21 cellular contexts compared by ENCODE assay signal in the genomic region with DNA sequence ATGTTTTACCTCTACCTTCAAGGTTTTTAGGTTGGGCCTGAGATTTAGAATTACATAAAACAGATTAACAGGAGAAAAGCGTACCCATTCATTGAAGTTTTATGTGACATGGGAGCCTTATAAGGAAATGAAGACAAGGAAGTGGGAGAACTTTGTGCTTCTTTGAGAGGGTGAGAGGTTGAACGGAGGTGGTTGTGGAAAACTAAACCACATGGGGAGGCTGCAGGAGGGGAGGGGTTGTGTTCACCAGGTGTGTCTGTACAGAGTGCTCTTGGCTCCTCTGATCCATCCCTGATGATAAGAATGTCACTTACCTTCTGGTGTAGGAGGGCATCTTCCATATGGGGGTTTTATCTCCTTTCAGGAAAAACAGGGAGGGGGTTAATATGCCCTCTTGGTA. TPM values are rescaled to one million over a fixed set of nuclear protein-coding genes. Genes with fewer than 3 reads are reported as not detected.
DNase-seq lines count a peak whose midpoint lies in the region; ATAC-seq, FAIRE-seq and TF ChIP-seq lines count a peak whose summit lies in the region.
"Had no signal": no experiment of that assay in that cellular context is flagged by ENCODE, and none has a peak within 500 bp of the region (broad histone marks: within the 10 kb centered on the region; RNA-seq: fewer than 3 reads in every experiment).

No MANE protein-coding gene starts in this region.

- no TSS peak for BruUV-seq in Caco-2 (replicated peaks; lab: Mats Ljungman, UMichigan)

- CTCF ChIA-PET in Caco-2 (lab: Charles Lee): no interaction called here

- H3K27me3 ChIP-seq in BLaER1 treated with 17β-estradiol and CSF1 and Interleukin-3, amounts not matched to agents 10 nM and 100 nM: peaks cover 0 to 21% (median 0%) of the 10 kb centered on the region in 11 experiments; a peak in 5 of 22 replicates
- no peaks in the 10 kb centered on the region for H3K27me3 ChIP-seq in Caco-2 (replicated peaks; ENCODE audit: control insufficient read depth, insufficient read depth, low read length)
- H3K27me3 ChIP-seq: esophagus squamous epithelium, ovary, SJCRH30, stomach, uterus had no signal

- H3K27ac ChIP-seq in BLaER1 treated with 17β-estradiol and CSF1 and Interleukin-3, amounts not matched to agents 10 nM and 100 nM: no peak overlapping the region
- H3K27ac ChIP-seq: esophagus squamous epithelium, ovary, SJCRH30, stomach, uterus had no signal

- POLR2A ChIA-PET in Caco-2 (lab: Charles Lee): no interaction called here

- H3K4me1 Mint-ChIP-seq in Caco-2 (ENCODE audit: low read depth, unreplicated experiment): peaks cover 11% of the 10 kb centered on the region
- peaks cover 20% of the 10 kb centered on the region for H3K4me1 Mint-ChIP-seq in activated T-helper 17 cell treated with anti-CD3 and anti-CD28 coated beads, Interleukin-2, amount 50 U/mL, for 72 hours
- peaks cover 30 to 36% of the 10 kb centered on the region in 2 donors for H3K4me1 Mint-ChIP-seq in natural killer cell treated with Interleukin-12 subunit alpha and Interleukin-12 subunit beta and Interleukin-15 and Interleukin-18, amount 100 ng/mL, for 72 hours (ENCODE audit: low read depth in 2 of 2)

- intact Hi-C loops in Caco-2 (cut with micrococcal nuclease; ENCODE audit: unreplicated experiment): no loop called here

- ATAC-seq in activated T-helper 17 cell treated with anti-CD3 and anti-CD28 coated beads, Interleukin-2, amount 50 U/mL, for 72 hours (replicated peaks): no peak
- ATAC-seq in natural killer cell treated with Interleukin-12 subunit alpha and Interleukin-12 subunit beta and Interleukin-15 and Interleukin-18, amount 100 ng/mL, for 72 hours: no peak
- no peak for ATAC-seq in activated CD4-positive, CD25-positive, alpha-beta regulatory T cell treated with anti-CD3 and anti-CD28 coated beads, Interleukin-2, amount 50 U/mL, for 24 hours
- no peak for ATAC-seq in HG03159 (IDR thresholded peaks at IDR 0.05; ENCODE audit: unreplicated experiment)
- ATAC-seq: HCT116, K562 had no signal

- no peak for FAIRE-seq in RCC 7860 (lab: Jason Lieb, UNC)
- FAIRE-seq: K562, small intestine had no signal

- peak overlapping the region; percentile 81 to 97 (median 90) for H3K4me2 ChIP-seq in BLaER1 treated with 17β-estradiol and CSF1 and Interleukin-3, amounts not matched to agents 10 nM and 100 nM

- H3K27me3 Mint-ChIP-seq in Caco-2 (ENCODE audit: insufficient read depth, unreplicated experiment): no peaks in the 10 kb centered on the region
- H3K27me3 Mint-ChIP-seq in activated T-helper 17 cell treated with anti-CD3 and anti-CD28 coated beads, Interleukin-2, amount 50 U/mL, for 72 hours: no peaks in the 10 kb centered on the region
- H3K27me3 Mint-ChIP-seq in natural killer cell treated with Interleukin-12 subunit alpha and Interleukin-12 subunit beta and Interleukin-15 and Interleukin-18, amount 100 ng/mL, for 72 hours: no peaks in the 10 kb centered on the region
- H3K27me3 Mint-ChIP-seq: dendritic cell treated with granulocyte-macrophage colony-stimulating factor and Interleukin-4, amounts not matched to agents 40 ng/mL and 50 ng/mL, for 4 days had no signal

- peak overlapping the region in 5 of 11 experiments; percentile 3 to 95 (median 89); a peak in 8 of 22 replicates for H3K9ac ChIP-seq in BLaER1 treated with 17β-estradiol and CSF1 and Interleukin-3, amounts not matched to agents 10 nM and 100 nM

- DNase-seq in Caco-2 (no peak), RCC 7860 (ENCODE audit: low spot score) (no peak)
- no peak for DNase-seq in natural killer cell treated with Interleukin-12 subunit alpha and Interleukin-12 subunit beta and Interleukin-15 and Interleukin-18, amount 100 ng/mL, for 72 hours (ENCODE audit: low spot score)
- DNase-seq: activated CD8-positive, alpha-beta memory T cell treated with anti-CD3 and anti-CD28 coated beads, Interleukin-2, amount 50 U/mL, for 48 hours; C1 segment of cervical spinal cord; esophagus squamous epithelium; midbrain; NCI-H1436 treated with DMSO at 0.1 percent for 48 hours; NCI-H345; ovary; SJCRH30; small intestine; stomach; uterus had no signal

- peak overlapping the region; percentile 93 for H3K4me3 Mint-ChIP-seq in Caco-2 (ENCODE audit: unreplicated experiment)
- peak overlapping the region; percentile 96 for H3K4me3 Mint-ChIP-seq in activated T-helper 17 cell treated with anti-CD3 and anti-CD28 coated beads, Interleukin-2, amount 50 U/mL, for 72 hours
- H3K4me3 Mint-ChIP-seq in natural killer cell treated with Interleukin-12 subunit alpha and Interleukin-12 subunit beta and Interleukin-15 and Interleukin-18, amount 100 ng/mL, for 72 hours: peak overlapping the region; percentile 91
- H3K4me3 Mint-ChIP-seq: dendritic cell treated with granulocyte-macrophage colony-stimulating factor and Interleukin-4, amounts not matched to agents 40 ng/mL and 50 ng/mL, for 4 days had no signal

- H3K27ac Mint-ChIP-seq in Caco-2 (ENCODE audit: unreplicated experiment): peak overlapping the region; percentile 63
- H3K27ac Mint-ChIP-seq in activated T-helper 17 cell treated with anti-CD3 and anti-CD28 coated beads, Interleukin-2, amount 50 U/mL, for 72 hours: peak overlapping the region; percentile 43
- no peak overlapping the region for H3K27ac Mint-ChIP-seq in natural killer cell treated with Interleukin-12 subunit alpha and Interleukin-12 subunit beta and Interleukin-15 and Interleukin-18, amount 100 ng/mL, for 72 hours
- H3K27ac Mint-ChIP-seq: dendritic cell treated with granulocyte-macrophage colony-stimulating factor and Interleukin-4, amounts not matched to agents 40 ng/mL and 50 ng/mL, for 4 days had no signal

- peaks cover 63 to 90% (median 70%) of the 10 kb centered on the region in 11 experiments for H4K20me1 ChIP-seq in BLaER1 treated with 17β-estradiol and CSF1 and Interleukin-3, amounts not matched to agents 10 nM and 100 nM

- no peak for TF ChIP-seq CTCF in Caco-2 (IDR thresholded peaks at IDR 0.05; ENCODE audit: insufficient read depth in 1 of 2, low read depth in 1 of 2, low read length in 1 of 2, severe bottlenecking in 1 of 2, unreplicated experiment in 1 of 2)

- H3K9me3 Mint-ChIP-seq in Caco-2 (ENCODE audit: unreplicated experiment): no peaks in the 10 kb centered on the region
- no peaks in the 10 kb centered on the region for H3K9me3 Mint-ChIP-seq in activated T-helper 17 cell treated with anti-CD3 and anti-CD28 coated beads, Interleukin-2, amount 50 U/mL, for 72 hours
- no peaks in the 10 kb centered on the region for H3K9me3 Mint-ChIP-seq in natural killer cell treated with Interleukin-12 subunit alpha and Interleukin-12 subunit beta and Interleukin-15 and Interleukin-18, amount 100 ng/mL, for 72 hours
- H3K9me3 Mint-ChIP-seq: dendritic cell treated with granulocyte-macrophage colony-stimulating factor and Interleukin-4, amounts not matched to agents 40 ng/mL and 50 ng/mL, for 4 days had no signal

- peaks cover 20% of the 10 kb centered on the region for H3K36me3 Mint-ChIP-seq in Caco-2 (ENCODE audit: insufficient read depth, unreplicated experiment)
- peaks cover 52% of the 10 kb centered on the region for H3K36me3 Mint-ChIP-seq in activated T-helper 17 cell treated with anti-CD3 and anti-CD28 coated beads, Interleukin-2, amount 50 U/mL, for 72 hours (ENCODE audit: low read depth)
- H3K36me3 Mint-ChIP-seq in natural killer cell treated with Interleukin-12 subunit alpha and Interleukin-12 subunit beta and Interleukin-15 and Interleukin-18, amount 100 ng/mL, for 72 hours: peaks cover 7% of the 10 kb centered on the region

- H3K9me3 ChIP-seq in BLaER1 treated with 17β-estradiol and CSF1 and Interleukin-3, amounts not matched to agents 10 nM and 100 nM (replicated peaks in 1 of 11): no peaks in the 10 kb centered on the region
- H3K9me3 ChIP-seq in Caco-2: no peaks in the 10 kb centered on the region
- H3K9me3 ChIP-seq: esophagus squamous epithelium, ovary, SJCRH30, stomach, uterus had no signal

- peaks cover 22 to 62% (median 42%) of the 10 kb centered on the region in 11 experiments for H3K36me3 ChIP-seq in BLaER1 treated with 17β-estradiol and CSF1 and Interleukin-3, amounts not matched to agents 10 nM and 100 nM
- peaks cover 3% of the 10 kb centered on the region for H3K36me3 ChIP-seq in Caco-2 (ENCODE audit: control insufficient read depth, insufficient read depth, low read length)
- H3K36me3 ChIP-seq: ovary, uterus had no signal

- H3K4me1 ChIP-seq in BLaER1 treated with 17β-estradiol and CSF1 and Interleukin-3, amounts not matched to agents 10 nM and 100 nM: peaks cover 64 to 90% (median 83%) of the 10 kb centered on the region in 10 experiments
- peaks cover 6% of the 10 kb centered on the region; the same call in 1 of the 2 replicates for H3K4me1 ChIP-seq in Caco-2
- H3K4me1 ChIP-seq: uterus had no signal

- peak overlapping the region in 3 of 10 experiments; percentile 8 to 93 (median 86); a peak in 3 of 20 replicates for H3K4me3 ChIP-seq in BLaER1 treated with 17β-estradiol and CSF1 and Interleukin-3, amounts not matched to agents 10 nM and 100 nM
- no peak overlapping the region for H3K4me3 ChIP-seq in Caco-2 (ENCODE audit: low read depth, low read length)
- H3K4me3 ChIP-seq: esophagus squamous epithelium, K562, ovary, SJCRH30, stomach, uterus had no signal

RNA-seq across cellular contexts. Expression of gene SLX9, which starts 2.7 kb away (rescaled TPM):
- 54.0 and 62.1 TPM in 2 replicates for total RNA-seq in Caco-2 (2022)
- 10 to 100 TPM; 28.6 to 56.7 TPM for total RNA-seq in activated T-helper 17 cell treated with anti-CD3 and anti-CD28 coated beads, Interleukin-2, amount 50 U/mL, for 72 hours
- 10 to 100 TPM; 43.5 to 83.6 TPM for total RNA-seq in natural killer cell treated with Interleukin-12 subunit alpha and Interleukin-12 subunit beta and Interleukin-15 and Interleukin-18, amount 100 ng/mL, for 72 hours

RNA-seq across cellular contexts. Expression of gene ITGB2, which starts 21.9 kb away (rescaled TPM):
- total RNA-seq in Caco-2 (2022): 0.48 and 1.1 TPM in 2 replicates
- 100 to 1,000 TPM; 240 to 302 TPM for total RNA-seq in activated T-helper 17 cell treated with anti-CD3 and anti-CD28 coated beads, Interleukin-2, amount 50 U/mL, for 72 hours
- 1,000 to 10,000 TPM in 1 of 2 donors, 100 to 1,000 TPM in 1; 448 to 1,246 TPM for total RNA-seq in natural killer cell treated with Interleukin-12 subunit alpha and Interleukin-12 subunit beta and Interleukin-15 and Interleukin-18, amount 100 ng/mL, for 72 hours

Comparison
In these comparisons a context has a peak if more than half of its experiments do, and no peak if none do; other contexts are left out.
1. H3K27ac Mint-ChIP-seq: peak in Caco-2 (single experiment) and activated T-helper 17 cell treated with anti-CD3 and anti-CD28 coated beads, Interleukin-2, amount 50 U/mL, for 72 hours (single experiment); none in natural killer cell treated with Interleukin-12 subunit alpha and Interleukin-12 subunit beta and Interleukin-15 and Interleukin-18, amount 100 ng/mL, for 72 hours (0 of 2).
2. RNA of gene ITGB2, which starts 21.9 kb away (total RNA-seq): 448 to 1,246 TPM in natural killer cell treated with Interleukin-12 subunit alpha and Interleukin-12 subunit beta and Interleukin-15 and Interleukin-18, amount 100 ng/mL, for 72 hours and 240 to 302 TPM in activated T-helper 17 cell treated with anti-CD3 and anti-CD28 coated beads, Interleukin-2, amount 50 U/mL, for 72 hours; 0.48 to 1.1 TPM in Caco-2; every median in the first group is over 100 times any median in the second.
3. Peak in every context shown above with its lines, with median percentiles within 50 percentile points of each other: H3K4me3 Mint-ChIP-seq.